ENCODE assay signal across 35 cellular contexts in the genomic region with DNA sequence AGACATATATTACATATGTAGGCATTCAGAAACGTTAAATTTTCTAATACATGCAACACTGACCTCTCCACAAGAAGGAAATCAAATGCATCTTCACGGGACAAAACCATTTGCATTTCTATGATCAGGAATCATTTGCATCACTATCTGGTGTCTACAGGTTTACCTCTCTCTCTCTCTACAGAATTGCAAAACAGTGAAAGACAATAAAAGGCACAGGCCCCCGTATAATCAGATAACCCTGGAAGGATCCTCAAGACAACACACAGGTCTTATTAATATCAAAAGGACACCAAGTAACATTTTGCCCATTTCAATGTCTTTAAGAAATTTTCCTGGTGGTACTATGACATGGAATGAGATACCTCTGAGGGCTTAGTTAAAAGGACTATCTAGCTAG.
"Had no signal": no experiment of that assay in that cellular context is flagged by ENCODE, and none has a peak within 500 bp of the region (broad histone marks: within the 10 kb centered on the region; RNA-seq: fewer than 3 reads in every experiment).

No MANE protein-coding gene starts in this region.

- H3K36me3 ChIP-seq: MG63 had no signal

- DNase-seq: Karpas-422, Kasumi-1, MG63, MM.1S, MV-4-11, NCI-H1048, NCI-H1092, NCI-H1105, NCI-H1105 treated with DMSO at 0.1 percent for 48 hours, NCI-H1417, NCI-H1417 treated with DMSO at 0.1 percent for 48 hours, NCI-H1436, NCI-H1436 treated with DMSO at 0.1 percent for 48 hours, NCI-H146, NCI-H1694, NCI-H1694 treated with DMSO at 0.1 percent for 48 hours, NCI-H187, NCI-H187 treated with DMSO at 0.1 percent for 48 hours, NCI-H1930, NCI-H2029, NCI-H2029 treated with DMSO at 0.1 percent for 48 hours, NCI-H2081, NCI-H2081 treated with DMSO at 0.1 percent for 48 hours, NCI-H2107, NCI-H2171, NCI-H2171 treated with DMSO at 0.1 percent for 48 hours, NCI-H2227 treated with DMSO at 0.1 percent for 48 hours, NCI-H226, NCI-H345, NCI-H446, NCI-H446 treated with DMSO at 0.1 percent for 48 hours, NCI-H510A, NCI-H510A treated with DMSO at 0.1 percent for 48 hours, NCI-H524, NCI-H524 treated with DMSO at 0.1 percent for 48 hours had no signal

- H3K27me3 ChIP-seq: MG63 had no signal

- H3K4me3 ChIP-seq: MG63 had no signal

- H3K9me3 ChIP-seq: MG63 had no signal
